In the genomic region with DNA sequence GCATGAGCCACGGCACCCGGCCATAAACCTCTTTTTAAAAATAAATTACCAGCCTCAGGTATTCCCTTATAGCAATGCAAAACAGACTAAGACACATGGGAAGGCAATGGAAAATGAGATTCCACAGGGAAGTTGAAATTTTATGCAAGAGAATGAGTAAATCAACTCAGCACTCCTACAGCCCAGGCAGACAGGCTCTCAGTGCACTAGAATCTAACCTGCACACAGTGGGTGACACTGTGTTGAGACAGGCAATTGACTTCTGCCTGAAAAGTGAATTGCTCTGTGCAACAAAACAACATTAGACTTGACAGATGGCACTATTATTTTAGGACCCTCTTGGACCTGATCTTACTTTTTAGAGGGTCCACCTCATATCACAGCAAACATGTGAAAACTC, we compare ENCODE assay signal across 22 cellular contexts.
"Had no signal": no experiment of that assay in that cellular context is flagged by ENCODE, and none has a peak within 500 bp of the region (broad histone marks: within the 10 kb centered on the region; RNA-seq: fewer than 3 reads in every experiment).

No MANE protein-coding gene starts in this region.

- H3K9me3 ChIP-seq: esophagus squamous epithelium, gastrocnemius medialis had no signal

- H3K4me1 ChIP-seq: gastrocnemius medialis, left lung had no signal

- H3K27ac ChIP-seq: coronary artery, dorsolateral prefrontal cortex, epithelial cell of prostate, esophagus squamous epithelium, gastrocnemius medialis, heart right ventricle, left lung had no signal

- H3K36me3 Mint-ChIP-seq: memory B cell had no signal

- DNase-seq: dermis blood vessel endothelial cell; dorsolateral prefrontal cortex; effector CD4-positive, alpha-beta T cell; effector memory CD4-positive, alpha-beta T cell; erythroblast; esophagus squamous epithelium; foreskin fibroblast; foreskin melanocyte; gastrocnemius medialis; glutamatergic neuron; heart right ventricle; hippocampal formation; left cardiac atrium; left lung; left ventricle myocardium superior; mammary epithelial cell; midbrain had no signal

- H3K4me1 Mint-ChIP-seq: memory B cell had no signal

- H3K27me3 ChIP-seq: dorsolateral prefrontal cortex, esophagus squamous epithelium, gastrocnemius medialis, heart right ventricle, left lung had no signal

- H3K36me3 ChIP-seq: esophagus squamous epithelium, gastrocnemius medialis, heart right ventricle, left lung had no signal

- ATAC-seq: esophagus mucosa, gastrocnemius medialis, heart right ventricle, left cardiac atrium, left lung, left ventricle myocardium superior had no signal

- H3K4me3 Mint-ChIP-seq: memory B cell had no signal

- H3K4me3 ChIP-seq: coronary artery, dorsolateral prefrontal cortex, esophagus squamous epithelium, gastrocnemius medialis, heart right ventricle, left lung, lung had no signal

- H3K27ac Mint-ChIP-seq: memory B cell had no signal
